In genomic region chr2:144785253-144785652, GRCh38 we compare ENCODE assay signal across 26 cellular contexts.
DNase-seq lines count a peak whose midpoint lies in the region; ATAC-seq, FAIRE-seq and TF ChIP-seq lines count a peak whose summit lies in the region.
"Had no signal": no experiment of that assay in that cellular context is flagged by ENCODE, and none has a peak within 500 bp of the region (broad histone marks: within the 10 kb centered on the region; RNA-seq: fewer than 3 reads in every experiment).

No MANE protein-coding gene starts in this region.

- H3K4me3 Mint-ChIP-seq in H9: no peak overlapping the region
- H3K4me3 Mint-ChIP-seq: CD14-positive monocyte; CD4-positive, CD25-positive, alpha-beta regulatory T cell; CD8-positive, alpha-beta memory T cell had no signal

- H3K4me1 ChIP-seq in heart right ventricle: no peaks in the 10 kb centered on the region
- H3K4me1 ChIP-seq in kidney (ENCODE audit: control insufficient read depth in 1 of 2, insufficient read depth in 1 of 2, low read depth in 1 of 2, low read length in 2 of 2): no peaks in the 10 kb centered on the region
- H3K4me1 ChIP-seq in sigmoid colon: no peaks in the 10 kb centered on the region
- H3K4me1 ChIP-seq in H9 (ENCODE audit: insufficient read depth, low read length): no peaks in the 10 kb centered on the region
- H3K4me1 ChIP-seq: A549, BE2C, BLaER1 had no signal

- no peaks in the 10 kb centered on the region for H3K79me1 ChIP-seq in H9 (ENCODE audit: insufficient read depth, low read depth, low read length, poor library complexity, severe bottlenecking)

- peaks cover 0 to 11% (median 4%) of the 10 kb centered on the region in 3 experiments; a peak in 4 of 7 replicates for H3K36me3 Mint-ChIP-seq in H9 (ENCODE audit: insufficient read depth in 1 of 3, low read depth in 3 of 3)
- H3K36me3 Mint-ChIP-seq: CD4-positive, alpha-beta memory T cell; CD4-positive, CD25-positive, alpha-beta regulatory T cell; CD8-positive, alpha-beta memory T cell had no signal

- H3K4me3 ChIP-seq in heart right ventricle (no peak overlapping the region), kidney (ENCODE audit: low read length in 2 of 2) (no peak overlapping the region), sigmoid colon (no peak overlapping the region)
- H3K4me3 ChIP-seq: A549, BLaER1, GM12878 had no signal

- H2BK12ac ChIP-seq in H9 (ENCODE audit: insufficient read length, low read depth, low read length): no peak overlapping the region

- DNase-seq in Right ventricle myocardium inferior (ENCODE audit: missing footprints): peak; percentile 5
- no peak for DNase-seq in heart right ventricle
- peak; percentile 32 for DNase-seq in kidney
- DNase-seq in sigmoid colon: peak; percentile 55
- DNase-seq in ACHN: no peak
- DNase-seq in H9: no peak
- DNase-seq: BE2C; C1 segment of cervical spinal cord; CD4-positive, CD25-positive, alpha-beta regulatory T cell; CD8-positive, alpha-beta memory T cell; COR-L47; DMS 273 treated with DMSO at 0.1 percent for 48 hours; DMS153; DMS53; DMS79; DND-41; EL; GDM1 had no signal

- in situ Hi-C loops in ACHN (cut with HindIII; ENCODE audit: low pct_ligation_motif_present, low pct_unique_long_range_greater_than_20kb, low sequenced_read_pairs): no loop called here

- ATAC-seq in Right ventricle myocardium inferior (no peak), heart right ventricle (no peak)
- ATAC-seq: A549, GM12878 had no signal

- no peak overlapping the region for H3T11ph ChIP-seq in H9 (ENCODE audit: low read length)

- no peak overlapping the region for H3K4ac ChIP-seq in H9 (ENCODE audit: low read depth, low read length)

- H3K23me2 ChIP-seq in H9 (ENCODE audit: insufficient read length, low read depth, low read length, poor library complexity, severe bottlenecking): no peaks in the 10 kb centered on the region

- no peaks in the 10 kb centered on the region for H3K4me1 Mint-ChIP-seq in H9
- H3K4me1 Mint-ChIP-seq: CD4-positive, alpha-beta memory T cell; CD4-positive, CD25-positive, alpha-beta regulatory T cell; CD8-positive, alpha-beta memory T cell had no signal

- H3K14ac ChIP-seq in H9 (ENCODE audit: insufficient read depth, low read length): no peak overlapping the region

- H3K9ac ChIP-seq in kidney (ENCODE audit: low read length in 2 of 2) (no peak overlapping the region), H9 (ENCODE audit: extremely low read depth, insufficient read length, low read length) (no peak overlapping the region)
- H3K9ac ChIP-seq: BLaER1 had no signal

- no peak overlapping the region for H3K27ac ChIP-seq in heart right ventricle
- no peak overlapping the region for H3K27ac ChIP-seq in kidney (ENCODE audit: low read depth in 2 of 2, low read length in 2 of 2)
- H3K27ac ChIP-seq in sigmoid colon: no peak overlapping the region
- no peak overlapping the region for H3K27ac ChIP-seq in H9 (ENCODE audit: insufficient read length, low read depth, low read length)
- H3K27ac ChIP-seq: 22Rv1, A549, BLaER1 had no signal

- no peak overlapping the region for H3K18ac ChIP-seq in H9 (ENCODE audit: insufficient read length, low read depth, low read length)

- peaks cover 0 to 9% of the 10 kb centered on the region in 2 experiments; a peak in 4 of 5 replicates for H3K9me3 Mint-ChIP-seq in H9

- no peak overlapping the region for H3K56ac ChIP-seq in H9 (ENCODE audit: insufficient read length, low read depth, low read length)

- no peak overlapping the region for H2BK5ac ChIP-seq in H9 (ENCODE audit: insufficient read length, low read length)

- 92 to 95% methylated on average over 5 of the region's 5 CpGs for WGBS in heart right ventricle, 2 donors
- 86 to 91% methylated on average over 5 of the region's 5 CpGs for WGBS in sigmoid colon, 2 donors
- WGBS in H9 (ENCODE audit: extremely low coverage, insufficient read length, low lambda C conversion rate): no CpG with 5 or more reads among the region's 5 CpGs

- TF ChIP-seq CTCF in heart right ventricle (IDR thresholded peaks at IDR 0.05) (no peak), kidney (IDR thresholded peaks at IDR 0.05; ENCODE audit: borderline replicate concordance, extremely low read depth, insufficient read depth) (no peak), sigmoid colon (IDR thresholded peaks at IDR 0.05) (no peak), H9 (conservative IDR thresholded peaks at IDR 0.05) (no peak)

- H2BK20ac ChIP-seq in H9 (ENCODE audit: low read depth, low read length, poor library complexity, severe bottlenecking): no peak overlapping the region

- no peak overlapping the region for H2BK15ac ChIP-seq in H9 (ENCODE audit: low read depth, low read length)

- H4K91ac ChIP-seq in H9 (ENCODE audit: insufficient read length, low read depth, low read length): no peak overlapping the region

- no peak overlapping the region for H3K4me2 ChIP-seq in H9 (ENCODE audit: insufficient read depth, insufficient read length, low read length)
- H3K4me2 ChIP-seq: A549, BLaER1 had no signal

- H4K20me1 ChIP-seq in H9 (ENCODE audit: control insufficient read depth, insufficient read depth, insufficient read length): no peaks in the 10 kb centered on the region
- H4K20me1 ChIP-seq: BLaER1 had no signal

- H3K27me3 ChIP-seq in heart right ventricle (no peaks in the 10 kb centered on the region), sigmoid colon (no peaks in the 10 kb centered on the region), H9 (ENCODE audit: insufficient read depth, low read length) (no peaks in the 10 kb centered on the region)
- H3K27me3 ChIP-seq: BE2C, BLaER1 had no signal

- peaks cover 2% of the 10 kb centered on the region; the same call in 1 of the 2 replicates for H3K27me3 Mint-ChIP-seq in H9 (ENCODE audit: low read depth)
- H3K27me3 Mint-ChIP-seq: CD4-positive, alpha-beta memory T cell; CD4-positive, CD25-positive, alpha-beta regulatory T cell had no signal

- no peak overlapping the region for H4K5ac ChIP-seq in H9 (ENCODE audit: insufficient read length, low read depth, low read length)

- H3K79me2 ChIP-seq in H9 (ENCODE audit: insufficient read depth, low read length): no peaks in the 10 kb centered on the region

- TF ChIP-seq EP300 in sigmoid colon (IDR thresholded peaks at IDR 0.05): no peak

- TF ChIP-seq POLR2A in sigmoid colon (IDR thresholded peaks at IDR 0.05): no peak

- H2AK5ac ChIP-seq in H9 (ENCODE audit: insufficient read length, low read length): no peak overlapping the region

- H3K27ac Mint-ChIP-seq in H9: no peak overlapping the region
- H3K27ac Mint-ChIP-seq: CD14-positive monocyte; CD4-positive, alpha-beta memory T cell; CD4-positive, CD25-positive, alpha-beta regulatory T cell; CD8-positive, alpha-beta memory T cell had no signal

- H3K23ac ChIP-seq in H9 (ENCODE audit: insufficient read length, low read depth, low read length): no peak overlapping the region

- no peak overlapping the region for H4K8ac ChIP-seq in H9 (replicated peaks; ENCODE audit: insufficient read length, low read depth, low read length)

- FAIRE-seq in kidney (lab: Jason Lieb, UNC): no peak
- FAIRE-seq: A549, GM12878, GM12892, GM18507 had no signal

- H2BK120ac ChIP-seq in H9 (ENCODE audit: low read depth, low read length, poor library complexity, severe bottlenecking): no peak overlapping the region

- intact Hi-C loops in Right ventricle myocardium inferior (cut with DNase I): no loop called here
- intact Hi-C loops in heart right ventricle (cut with DNase I): no loop called here
- intact Hi-C loops in kidney (cut with DNase I): no loop called here
- intact Hi-C loops in sigmoid colon (cut with DNase I): no loop called here

- H3K9me3 ChIP-seq in heart right ventricle (peaks cover 0 to 26% (median 0%) of the 10 kb centered on the region in 11 donors), kidney (ENCODE audit: control insufficient read depth in 1 of 2, low read length in 2 of 2) (no peaks in the 10 kb centered on the region), sigmoid colon (peaks cover 0 to 2% (median 0%) of the 10 kb centered on the region in 4 donors), H9 (ENCODE audit: control insufficient read depth, low read depth, low read length) (no peaks in the 10 kb centered on the region)
- H3K9me3 ChIP-seq: A549, BE2C had no signal

- H3K36me3 ChIP-seq in heart right ventricle (no peaks in the 10 kb centered on the region), kidney (ENCODE audit: control insufficient read depth in 1 of 2, insufficient read depth in 2 of 2, low read length in 2 of 2) (no peaks in the 10 kb centered on the region), sigmoid colon (no peaks in the 10 kb centered on the region)
- H3K36me3 ChIP-seq: BE2C had no signal

- no peak overlapping the region for H2AFZ ChIP-seq in H9 (ENCODE audit: low read length)

Comparison
In these comparisons a context has a peak if more than half of its experiments do, and no peak if none do; other contexts are left out.
1. DNase-seq: peak in Right ventricle myocardium inferior (single experiment), kidney (single experiment) and sigmoid colon (single experiment); none in heart right ventricle (0 of 2), ACHN (single experiment) and H9 (single experiment).